Comparison of ENCODE assay signal across 25 cellular contexts in the genomic region with DNA sequence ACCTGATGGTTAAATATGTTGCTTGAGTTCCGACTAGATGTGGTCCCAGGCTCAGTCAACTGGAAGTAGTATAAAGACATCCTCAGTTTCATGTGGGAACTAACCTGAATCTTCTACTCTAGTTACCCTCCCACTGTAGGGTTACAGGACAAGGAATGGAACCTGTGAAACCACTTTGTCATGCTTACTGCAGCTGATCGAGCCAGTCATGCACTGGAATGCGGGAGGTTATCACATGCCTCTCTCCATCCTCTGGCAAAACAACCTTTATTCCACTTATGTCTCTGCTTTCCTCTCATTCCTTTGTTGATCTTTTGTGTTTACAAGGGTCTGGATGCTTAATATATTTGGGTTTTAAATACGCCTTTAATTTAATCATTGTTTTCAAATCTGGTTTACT.
"Had no signal": no experiment of that assay in that cellular context is flagged by ENCODE, and none has a peak within 500 bp of the region (broad histone marks: within the 10 kb centered on the region; RNA-seq: fewer than 3 reads in every experiment).

No MANE protein-coding gene starts in this region.

- H3K36me3 ChIP-seq: esophagus muscularis mucosa, ovary, stomach, thyroid gland, upper lobe of right lung had no signal

- H3K4me3 Mint-ChIP-seq: activated B cell treated with CpG ODN at 0.5 μM for 24 hours; activated CD8-positive, alpha-beta T cell treated with anti-CD3 and anti-CD28 coated beads for 36 hours; activated naive CD8-positive, alpha-beta T cell; effector memory CD8-positive, alpha-beta T cell; mesothelial cell of epicardium; naive B cell; stimulated activated naive B cell treated with anti-CD40 and anti-IgM and Interleukin-4, amounts not matched to agents 10 μg/mL and 1 μg/mL and 100 μg/mL, for 72 hours; T-cell; T-helper 2 cell treated with Interferon-gamma antibody and Interleukin-4, amounts not matched to agents 5 μg/mL and 100 μg/mL, for 36 hours had no signal

- H3K4me2 ChIP-seq: smooth muscle cell had no signal

- H3K4me1 ChIP-seq: body of pancreas, esophagus muscularis mucosa, psoas muscle, stomach, thyroid gland, upper lobe of right lung had no signal

- DNase-seq: activated B cell treated with CpG ODN at 0.5 μM for 24 hours; activated CD4-positive, alpha-beta T cell treated with anti-CD3 and anti-CD28 coated beads, Interleukin-2, amount 50 U/mL, for 1 hour; activated CD8-positive, alpha-beta T cell treated with anti-CD3 and anti-CD28 coated beads for 36 hours; activated naive CD4-positive, alpha-beta T cell; activated T-cell treated with anti-CD3 and anti-CD28 coated beads, Interleukin-2, amount 50 U/mL, for 48 hours; aorta; body of pancreas; cortex of kidney; effector memory CD8-positive, alpha-beta T cell; left colon; mammary epithelial cell; naive B cell; ovary; psoas muscle; stimulated activated CD4-positive, alpha-beta T cell treated with anti-CD3 and anti-CD28 coated beads, Interleukin-1b, Interleukin-23, amount 100 ng/mL, for 48 hours; stimulated activated naive B cell treated with anti-CD40 and anti-IgM and Interleukin-4, amounts not matched to agents 10 μg/mL and 1 μg/mL and 100 μg/mL, for 72 hours; stomach; T-cell; thyroid gland; upper lobe of right lung had no signal

- H3K4me1 Mint-ChIP-seq: activated B cell treated with CpG ODN at 0.5 μM for 24 hours, mesothelial cell of epicardium, naive B cell, T-cell had no signal

- H3K27me3 Mint-ChIP-seq: activated B cell treated with CpG ODN at 0.5 μM for 24 hours; activated CD8-positive, alpha-beta T cell treated with anti-CD3 and anti-CD28 coated beads for 36 hours; activated naive CD8-positive, alpha-beta T cell; effector memory CD8-positive, alpha-beta T cell; naive B cell; T-cell had no signal

- ATAC-seq: activated CD8-positive, alpha-beta T cell treated with anti-CD3 and anti-CD28 coated beads for 36 hours; body of pancreas; effector memory CD8-positive, alpha-beta T cell; left colon; psoas muscle; stimulated activated naive B cell treated with anti-CD40 and anti-IgM and Interleukin-4, amounts not matched to agents 10 μg/mL and 1 μg/mL and 100 μg/mL, for 72 hours; T-cell; upper lobe of right lung had no signal

- H3K4me3 ChIP-seq: body of pancreas, esophagus muscularis mucosa, ovary, psoas muscle, smooth muscle cell, stomach, thyroid gland, upper lobe of right lung had no signal

- H3K27ac ChIP-seq: body of pancreas, esophagus muscularis mucosa, ovary, psoas muscle, stomach, thyroid gland, upper lobe of right lung had no signal

- H3K27ac Mint-ChIP-seq: activated B cell treated with CpG ODN at 0.5 μM for 24 hours; activated CD8-positive, alpha-beta T cell treated with anti-CD3 and anti-CD28 coated beads for 36 hours; activated naive CD8-positive, alpha-beta T cell; effector memory CD8-positive, alpha-beta T cell; mesothelial cell of epicardium; naive B cell; stimulated activated naive B cell treated with anti-CD40 and anti-IgM and Interleukin-4, amounts not matched to agents 10 μg/mL and 1 μg/mL and 100 μg/mL, for 72 hours; T-cell; T-helper 2 cell treated with Interferon-gamma antibody and Interleukin-4, amounts not matched to agents 5 μg/mL and 100 μg/mL, for 36 hours had no signal

- H3K27me3 ChIP-seq: body of pancreas, esophagus muscularis mucosa, ovary, stomach, thyroid gland, upper lobe of right lung had no signal

- H3K9me3 ChIP-seq: body of pancreas, ovary, thyroid gland, upper lobe of right lung had no signal
